ENCODE assay signal across 31 cellular contexts in the genomic region with DNA sequence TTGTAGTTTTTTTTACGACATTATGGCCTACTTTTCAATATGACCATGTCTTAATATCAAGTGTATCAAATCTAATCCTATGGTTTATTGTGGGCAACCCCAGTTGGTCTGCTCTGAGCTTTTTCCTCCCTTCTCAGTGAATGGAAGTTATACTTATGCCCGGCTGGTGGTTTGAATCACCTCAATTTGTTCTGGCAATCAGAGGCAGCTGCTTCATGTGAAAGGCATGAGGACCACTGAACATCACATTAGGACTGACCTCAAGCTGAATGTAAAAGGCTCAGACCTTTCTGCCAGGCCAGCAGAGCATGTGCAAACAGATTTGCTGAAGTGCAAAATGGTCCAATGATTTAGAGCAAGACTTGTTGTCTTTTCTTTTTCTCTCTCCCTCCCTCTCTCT. TPM values are rescaled to one million over a fixed set of nuclear protein-coding genes. Genes with fewer than 3 reads are reported as not detected.
A peak's percentile ranks its signal among the peaks of the same experiment; 100 is the strongest.
DNase-seq lines count a peak whose midpoint lies in the region; FAIRE-seq and TF ChIP-seq lines count a peak whose summit lies in the region.
"Had no signal": no experiment of that assay in that cellular context is flagged by ENCODE, and none has a peak within 500 bp of the region (broad histone marks: within the 10 kb centered on the region; RNA-seq: fewer than 3 reads in every experiment).

No MANE protein-coding gene starts in this region.

- no peaks in the 10 kb centered on the region for H4K20me1 ChIP-seq in smooth muscle cell (ENCODE audit: low read depth)
- H4K20me1 ChIP-seq: BLaER1 treated with 17β-estradiol and CSF1 and Interleukin-3, amounts not matched to agents 10 nM and 100 nM had no signal

- H3K9ac ChIP-seq in smooth muscle cell (ENCODE audit: low read depth) = no peak overlapping the region
- H3K9ac ChIP-seq: BLaER1 treated with 17β-estradiol and CSF1 and Interleukin-3, amounts not matched to agents 10 nM and 100 nM; GM23248; SK-N-SH had no signal

- H3K4me3 Mint-ChIP-seq in activated naive CD4-positive, alpha-beta T cell treated with anti-CD3 and anti-CD28 coated beads, Interleukin-2, amount 10 ng/mL, durations not matched to agents 7 days and 5 days = no peak overlapping the region
- H3K4me3 Mint-ChIP-seq: WTC11 had no signal

- no peak overlapping the region for H3K27ac Mint-ChIP-seq in activated naive CD4-positive, alpha-beta T cell treated with anti-CD3 and anti-CD28 coated beads, Interleukin-2, amount 10 ng/mL, durations not matched to agents 7 days and 5 days
- H3K27ac Mint-ChIP-seq: WTC11 had no signal

- H3K79me2 ChIP-seq in smooth muscle cell (ENCODE audit: low read depth) = no peaks in the 10 kb centered on the region

- WGBS in smooth muscle cell (ENCODE audit: low lambda C conversion rate) = 93% methylated on average over 2 of the region's 2 CpGs

- H3K4me1 ChIP-seq in smooth muscle cell (ENCODE audit: low read depth) = peaks cover 7% of the 10 kb centered on the region
- H3K4me1 ChIP-seq: A549, adrenal gland had no signal

- TF ChIP-seq CTCF in bronchial epithelial cell (IDR thresholded peaks at IDR 0.05; ENCODE audit: insufficient read depth, low read length, severe bottlenecking) = no peak
- no peak for TF ChIP-seq CTCF in smooth muscle cell (IDR thresholded peaks at IDR 0.05; ENCODE audit: borderline replicate concordance, insufficient read depth, poor library complexity, severe bottlenecking)

- no peaks in the 10 kb centered on the region for H3K4me1 Mint-ChIP-seq in activated naive CD4-positive, alpha-beta T cell treated with anti-CD3 and anti-CD28 coated beads, Interleukin-2, amount 10 ng/mL, durations not matched to agents 7 days and 5 days
- H3K4me1 Mint-ChIP-seq: WTC11 had no signal

- CTCF ChIA-PET in activated naive CD4-positive, alpha-beta T cell treated with anti-CD3 and anti-CD28 coated beads, Interleukin-2, amount 10 ng/mL, durations not matched to agents 7 days and 5 days (lab: Charles Lee) = no interaction called here

- no peak overlapping the region for H3K27ac ChIP-seq in smooth muscle cell (ENCODE audit: low read depth)
- H3K27ac ChIP-seq: A549; adrenal gland; BLaER1 treated with 17β-estradiol and CSF1 and Interleukin-3, amounts not matched to agents 10 nM and 100 nM; cardiac muscle cell; GM23248; HL-60 had no signal

- H3K27me3 ChIP-seq in bronchial epithelial cell (ENCODE audit: control insufficient read depth, insufficient read depth, low read length) = no peaks in the 10 kb centered on the region
- no peaks in the 10 kb centered on the region for H3K27me3 ChIP-seq in smooth muscle cell (ENCODE audit: low read depth)
- H3K27me3 ChIP-seq: adrenal gland; BLaER1 treated with 17β-estradiol and CSF1 and Interleukin-3, amounts not matched to agents 10 nM and 100 nM; cardiac muscle cell had no signal

- no peaks in the 10 kb centered on the region for H3K9me3 ChIP-seq in smooth muscle cell (replicated peaks; ENCODE audit: low read depth)
- H3K9me3 ChIP-seq: A549; adrenal gland; BLaER1 treated with 17β-estradiol and CSF1 and Interleukin-3, amounts not matched to agents 10 nM and 100 nM; SK-N-SH had no signal

- H2AFZ ChIP-seq in smooth muscle cell (ENCODE audit: low read depth) = peak overlapping the region; percentile 69
- H2AFZ ChIP-seq: GM23248 had no signal

- FAIRE-seq in bronchial epithelial cell (lab: Jason Lieb, UNC) = peak; percentile 88
- FAIRE-seq: A549, urothelium cell line had no signal

- no peaks in the 10 kb centered on the region for H3F3A ChIP-seq in smooth muscle cell (ENCODE audit: low read depth)

- H3K9me3 Mint-ChIP-seq in activated naive CD4-positive, alpha-beta T cell treated with anti-CD3 and anti-CD28 coated beads, Interleukin-2, amount 10 ng/mL, durations not matched to agents 7 days and 5 days = no peaks in the 10 kb centered on the region
- H3K9me3 Mint-ChIP-seq: WTC11 had no signal

- DNase-seq in NCI-H510A treated with DMSO at 0.1 percent for 48 hours (lab: John Stamatoyannopoulos, UW) = peak; percentile 81
- DNase-seq in NCI-H510A (lab: John Stamatoyannopoulos, UW) = no peak
- DNase-seq in NCI-H69 (lab: John Stamatoyannopoulos, UW) = peak; percentile 99
- DNase-seq in bronchial epithelial cell (ENCODE audit: low read depth) = no peak
- no peak for DNase-seq in smooth muscle cell (lab: John Stamatoyannopoulos, UW; ENCODE audit: unreplicated experiment)
- DNase-seq in cortex of kidney (lab: John Stamatoyannopoulos, UW) = no peak
- no peak for DNase-seq in activated naive CD4-positive, alpha-beta T cell treated with anti-CD3 and anti-CD28 coated beads, Interleukin-2, amount 10 ng/mL, durations not matched to agents 7 days and 5 days
- DNase-seq in NCI-H2029 treated with DMSO at 0.1 percent for 48 hours (lab: John Stamatoyannopoulos, UW) = no peak
- DNase-seq: activated CD4-positive, alpha-beta T cell treated with anti-CD3 and anti-CD28 coated beads, Interleukin-2, amount 50 U/mL, for 48 hours; activated gamma-delta T cell; adrenal gland; Calu3; dermis blood vessel endothelial cell; GDM1; GM23248; left ventricle myocardium superior; NCI-H187; NCI-H526 treated with DMSO at 0.1 percent for 48 hours; right cardiac atrium; SK-N-SH; stimulated activated CD4-positive, alpha-beta T cell treated with anti-CD3 and anti-CD28 coated beads, Interleukin-15, amount 100 ng/mL, for 24 hours; substantia nigra had no signal

- H3K36me3 ChIP-seq in bronchial epithelial cell (ENCODE audit: control insufficient read depth, insufficient read depth, low read length) (no peaks in the 10 kb centered on the region), smooth muscle cell (ENCODE audit: low read depth) (no peaks in the 10 kb centered on the region)
- H3K36me3 ChIP-seq: adrenal gland; BLaER1 treated with 17β-estradiol and CSF1 and Interleukin-3, amounts not matched to agents 10 nM and 100 nM; cardiac muscle cell had no signal

- no peaks in the 10 kb centered on the region for H3K27me3 Mint-ChIP-seq in activated naive CD4-positive, alpha-beta T cell treated with anti-CD3 and anti-CD28 coated beads, Interleukin-2, amount 10 ng/mL, durations not matched to agents 7 days and 5 days

- H3K4me3 ChIP-seq in bronchial epithelial cell (ENCODE audit: low read depth, low read length) (no peak overlapping the region), smooth muscle cell (no peak overlapping the region)
- H3K4me3 ChIP-seq: A549; adrenal gland; BLaER1 treated with 17β-estradiol and CSF1 and Interleukin-3, amounts not matched to agents 10 nM and 100 nM; cardiac muscle cell; GM23248 had no signal

- no peaks in the 10 kb centered on the region for H3K36me3 Mint-ChIP-seq in activated naive CD4-positive, alpha-beta T cell treated with anti-CD3 and anti-CD28 coated beads, Interleukin-2, amount 10 ng/mL, durations not matched to agents 7 days and 5 days
- H3K36me3 Mint-ChIP-seq: WTC11 had no signal

- no peak overlapping the region for H3K4me2 ChIP-seq in smooth muscle cell
- H3K4me2 ChIP-seq: A549, SK-N-SH had no signal

RNA-seq across cellular contexts. Expression of a gene that starts 13.5 kb away (rescaled TPM):
- total RNA-seq in bronchial epithelial cell = not detected in 2 replicates
- 8.2 and 18.2 TPM in 2 replicates for total RNA-seq in smooth muscle cell
- 9.9 and 16.5 TPM in 2 replicates for polyA plus RNA-seq in smooth muscle cell
- total RNA-seq: Calu3, dermis blood vessel endothelial cell, fibroblast of villous mesenchyme, GM23248, mucosa of gallbladder, osteocyte had no signal
- polyA plus RNA-seq: GM23248, SK-N-SH had no signal

Comparison
In these comparisons a context has a peak if more than half of its experiments do, and no peak if none do; other contexts are left out.
1. DNase-seq: peak in NCI-H510A treated with DMSO at 0.1 percent for 48 hours (single experiment) and NCI-H69 (single experiment); none in NCI-H510A (single experiment), bronchial epithelial cell (single experiment), smooth muscle cell (single experiment), cortex of kidney (single experiment), activated naive CD4-positive, alpha-beta T cell treated with anti-CD3 and anti-CD28 coated beads, Interleukin-2, amount 10 ng/mL, durations not matched to agents 7 days and 5 days (single experiment) and NCI-H2029 treated with DMSO at 0.1 percent for 48 hours (single experiment).